Comparison of ENCODE assay signal across 18 cellular contexts in the genomic region with DNA sequence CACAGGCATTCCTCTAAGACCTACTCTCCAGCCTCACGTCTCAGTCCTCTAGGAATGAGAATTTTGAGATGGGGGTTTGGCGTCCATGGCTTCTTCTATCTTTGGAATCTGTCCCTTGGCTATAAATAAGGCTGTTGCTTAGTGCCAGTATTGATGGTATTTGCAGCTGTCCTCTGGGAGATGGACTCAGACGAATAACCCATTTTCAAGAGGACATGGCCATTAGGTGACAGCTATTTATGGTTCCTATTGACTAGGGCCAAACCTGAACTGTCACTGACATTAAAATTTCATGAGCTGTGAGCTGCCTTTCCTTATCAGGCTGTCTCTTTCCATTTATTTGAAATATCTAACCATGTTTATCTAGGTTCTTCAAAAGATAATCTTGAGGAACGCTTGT.
"Had no signal": no experiment of that assay in that cellular context is flagged by ENCODE, and none has a peak within 500 bp of the region (broad histone marks: within the 10 kb centered on the region; RNA-seq: fewer than 3 reads in every experiment).

No MANE protein-coding gene starts in this region.

- H3K9me3 Mint-ChIP-seq: central memory CD8-positive, alpha-beta T cell; stimulated activated memory B cell treated with anti-CD40 and anti-IgM and Interleukin-4, amounts not matched to agents 10 μg/mL and 1 μg/mL and 100 μg/mL, for 72 hours; stimulated activated naive CD8-positive, alpha-beta T cell treated with anti-CD3 and anti-CD28 coated beads, Interleukin-15, Interleukin-2, amounts not matched to agents 100 ng/mL and 50 ng/mL, for 24 hours had no signal

- H3K4me3 ChIP-seq: esophagus muscularis mucosa, gastrocnemius medialis, left lung, lung, right atrium auricular region, sigmoid colon, tibial nerve had no signal

- DNase-seq: effector memory CD4-positive, alpha-beta T cell; gastrocnemius medialis; islet precursor cell; left lung; mesenchymal stem cell; midbrain; naive thymus-derived CD4-positive, alpha-beta T cell; sigmoid colon; stimulated activated CD4-positive, alpha-beta T cell treated with anti-CD3 and anti-CD28 coated beads, Interleukin-1b, Interleukin-23, amount 100 ng/mL, for 48 hours; stimulated activated CD4-positive, alpha-beta T cell treated with anti-CD3 and anti-CD28 coated beads, Interleukin-4, amount 100 ng/mL, for 24 hours had no signal

- H3K27me3 ChIP-seq: esophagus muscularis mucosa, gastrocnemius medialis, left lung, right atrium auricular region, sigmoid colon, tibial nerve had no signal

- H3K27ac Mint-ChIP-seq: naive thymus-derived CD4-positive, alpha-beta T cell; stimulated activated memory B cell treated with anti-CD40 and anti-IgM and Interleukin-4, amounts not matched to agents 10 μg/mL and 1 μg/mL and 100 μg/mL, for 72 hours; stimulated activated naive CD8-positive, alpha-beta T cell treated with anti-CD3 and anti-CD28 coated beads, Interleukin-15, Interleukin-2, amounts not matched to agents 100 ng/mL and 50 ng/mL, for 24 hours had no signal

- H3K4me3 Mint-ChIP-seq: central memory CD8-positive, alpha-beta T cell; naive thymus-derived CD4-positive, alpha-beta T cell; stimulated activated memory B cell treated with anti-CD40 and anti-IgM and Interleukin-4, amounts not matched to agents 10 μg/mL and 1 μg/mL and 100 μg/mL, for 72 hours; stimulated activated naive CD8-positive, alpha-beta T cell treated with anti-CD3 and anti-CD28 coated beads, Interleukin-15, Interleukin-2, amounts not matched to agents 100 ng/mL and 50 ng/mL, for 24 hours had no signal

- H3K36me3 Mint-ChIP-seq: naive thymus-derived CD4-positive, alpha-beta T cell; stimulated activated memory B cell treated with anti-CD40 and anti-IgM and Interleukin-4, amounts not matched to agents 10 μg/mL and 1 μg/mL and 100 μg/mL, for 72 hours had no signal

- H3K9me3 ChIP-seq: esophagus muscularis mucosa, gastrocnemius medialis, left lung, neutrophil, right atrium auricular region, sigmoid colon, tibial nerve had no signal

- ATAC-seq: gastrocnemius medialis; naive thymus-derived CD4-positive, alpha-beta T cell; stimulated activated memory B cell treated with anti-CD40 and anti-IgM and Interleukin-4, amounts not matched to agents 10 μg/mL and 1 μg/mL and 100 μg/mL, for 72 hours had no signal

- H3K4me1 Mint-ChIP-seq: central memory CD8-positive, alpha-beta T cell; naive thymus-derived CD4-positive, alpha-beta T cell; stimulated activated memory B cell treated with anti-CD40 and anti-IgM and Interleukin-4, amounts not matched to agents 10 μg/mL and 1 μg/mL and 100 μg/mL, for 72 hours had no signal

- H3K27ac ChIP-seq: esophagus muscularis mucosa, gastrocnemius medialis, left lung, neutrophil, tibial nerve had no signal

- H3K36me3 ChIP-seq: esophagus muscularis mucosa, gastrocnemius medialis, left lung, neutrophil, right atrium auricular region, sigmoid colon, tibial nerve had no signal
